Comparison of ENCODE assay signal across 22 cellular contexts in the genomic region with DNA sequence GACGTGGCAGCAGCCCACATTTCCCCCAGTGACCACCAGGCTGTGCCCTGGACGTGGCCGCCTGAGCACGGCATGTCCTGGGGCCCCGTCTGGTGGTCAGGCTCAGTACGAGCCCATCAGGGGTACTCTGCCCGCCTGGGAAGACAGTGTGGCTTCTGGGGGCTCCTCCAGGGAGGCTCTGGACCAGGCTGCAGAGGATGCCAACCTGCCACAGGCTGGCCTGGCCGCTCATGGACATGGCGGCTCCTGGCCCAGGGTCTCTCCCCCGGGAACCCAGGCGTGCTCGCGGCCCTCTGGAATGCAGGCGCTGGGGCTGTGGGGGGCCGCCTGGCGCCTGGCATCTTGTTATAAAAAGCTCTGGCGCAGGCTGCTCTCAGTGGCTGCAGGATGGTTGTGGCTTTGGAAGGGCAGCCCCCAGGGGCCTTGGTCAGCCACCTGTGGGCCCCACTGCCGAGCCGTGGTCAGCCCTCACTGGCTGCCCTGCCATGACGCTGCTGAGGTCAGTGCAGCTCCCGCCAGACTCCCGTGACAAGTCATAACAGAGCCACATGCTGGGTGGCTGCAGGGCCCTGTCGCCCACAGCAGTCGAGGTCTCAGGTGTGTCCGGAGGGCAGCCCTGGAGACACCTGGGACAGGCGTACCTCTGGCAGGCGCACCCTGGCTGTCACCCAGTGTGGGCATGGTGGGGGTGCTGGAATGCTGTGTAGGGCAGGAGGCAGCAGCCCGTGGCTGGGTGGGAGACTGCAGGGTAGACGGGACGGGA. TPM values are rescaled to one million over a fixed set of nuclear protein-coding genes. Genes with fewer than 3 reads are reported as not detected.
DNase-seq lines count a peak whose midpoint lies in the region; ATAC-seq lines count a peak whose summit lies in the region.
"Had no signal": no experiment of that assay in that cellular context is flagged by ENCODE, and none has a peak within 500 bp of the region (broad histone marks: within the 10 kb centered on the region; RNA-seq: fewer than 3 reads in every experiment).

No MANE protein-coding gene starts in this region.

- no peaks in the 10 kb centered on the region for H3K27me3 Mint-ChIP-seq in T-helper 17 cell
- no peaks in the 10 kb centered on the region for H3K27me3 Mint-ChIP-seq in activated T-cell treated with anti-CD3 and anti-CD28 coated beads, Interleukin-2, amount 50 U/mL, for 24 hours
- H3K27me3 Mint-ChIP-seq: central memory CD8-positive, alpha-beta T cell; stimulated activated naive CD8-positive, alpha-beta T cell treated with anti-CD3 and anti-CD28 coated beads, Interleukin-15, amount 100 ng/mL, for 72 hours had no signal

- peak overlapping the region; percentile 19 for H3K4me3 Mint-ChIP-seq in T-helper 17 cell
- H3K4me3 Mint-ChIP-seq in activated T-cell treated with anti-CD3 and anti-CD28 coated beads, Interleukin-2, amount 50 U/mL, for 24 hours = no peak overlapping the region
- H3K4me3 Mint-ChIP-seq: CD14-positive monocyte; central memory CD8-positive, alpha-beta T cell; natural killer cell; stimulated activated naive CD8-positive, alpha-beta T cell treated with anti-CD3 and anti-CD28 coated beads, Interleukin-15, amount 100 ng/mL, for 72 hours had no signal

- H3K27ac Mint-ChIP-seq in T-helper 17 cell = no peak overlapping the region
- no peak overlapping the region for H3K27ac Mint-ChIP-seq in activated T-cell treated with anti-CD3 and anti-CD28 coated beads, Interleukin-2, amount 50 U/mL, for 24 hours
- H3K27ac Mint-ChIP-seq: CD14-positive monocyte; natural killer cell; stimulated activated naive CD8-positive, alpha-beta T cell treated with anti-CD3 and anti-CD28 coated beads, Interleukin-15, amount 100 ng/mL, for 72 hours had no signal

- DNase-seq in ACHN (peak; percentile 37), T-helper 17 cell (no peak), myocyte (ENCODE audit: low read depth) (peak; percentile 89), NCI-H1436 treated with DMSO at 0.1 percent for 48 hours (lab: John Stamatoyannopoulos, UW) (no peak)
- no peak for DNase-seq in activated CD4-positive, CD25-positive, alpha-beta regulatory T cell (lab: John Stamatoyannopoulos, UW)
- no peak for DNase-seq in activated T-cell treated with anti-CD3 and anti-CD28 coated beads, Interleukin-2, amount 50 U/mL, for 24 hours
- DNase-seq: activated effector memory CD4-positive, alpha-beta T cell treated with Interleukin-2 at 50 U/mL for 16 hours; adrenal gland; DMS 273 treated with DMSO at 0.1 percent for 48 hours; effector CD8-positive, alpha-beta T cell; heart right ventricle; MV-4-11; natural killer cell; NCI-H2081 treated with DMSO at 0.1 percent for 48 hours; NCI-H524; SHP77 treated with DMSO at 0.1 percent for 48 hours; stimulated activated naive CD8-positive, alpha-beta T cell treated with anti-CD3 and anti-CD28 coated beads, Interleukin-15, amount 100 ng/mL, for 72 hours; T-helper 2 cell; uterus had no signal

- H3K4me1 Mint-ChIP-seq in T-helper 17 cell = no peaks in the 10 kb centered on the region
- peaks cover 2% of the 10 kb centered on the region for H3K4me1 Mint-ChIP-seq in activated T-cell treated with anti-CD3 and anti-CD28 coated beads, Interleukin-2, amount 50 U/mL, for 24 hours (ENCODE audit: low read depth)
- H3K4me1 Mint-ChIP-seq: CD14-positive monocyte; central memory CD8-positive, alpha-beta T cell; natural killer cell had no signal

- no peak for ATAC-seq in T-helper 17 cell
- ATAC-seq: A549, natural killer cell had no signal

- no peaks in the 10 kb centered on the region for H3K36me3 Mint-ChIP-seq in T-helper 17 cell (ENCODE audit: low read depth)
- H3K36me3 Mint-ChIP-seq in activated T-cell treated with anti-CD3 and anti-CD28 coated beads, Interleukin-2, amount 50 U/mL, for 24 hours (ENCODE audit: low read depth) = no peaks in the 10 kb centered on the region
- H3K36me3 Mint-ChIP-seq: natural killer cell had no signal

- in situ Hi-C loops in ACHN (cut with HindIII; ENCODE audit: low pct_ligation_motif_present, low pct_unique_long_range_greater_than_20kb, low sequenced_read_pairs) = no loop called here

- no peaks in the 10 kb centered on the region for H3K9me3 Mint-ChIP-seq in activated T-cell treated with anti-CD3 and anti-CD28 coated beads, Interleukin-2, amount 50 U/mL, for 24 hours
- H3K9me3 Mint-ChIP-seq: CD14-positive monocyte; central memory CD8-positive, alpha-beta T cell; natural killer cell; stimulated activated naive CD8-positive, alpha-beta T cell treated with anti-CD3 and anti-CD28 coated beads, Interleukin-15, amount 100 ng/mL, for 72 hours had no signal

- no peaks in the 10 kb centered on the region for H3K9me3 ChIP-seq in T-helper 17 cell (ENCODE audit: control insufficient read depth, low read length, poor library complexity, severe bottlenecking)
- H3K9me3 ChIP-seq: A549, adrenal gland, heart right ventricle, uterus had no signal

RNA-seq across cellular contexts. Expression of a gene that starts 15.0 kb away (rescaled TPM):
- total RNA-seq in T-helper 17 cell (10 to 100 TPM; 20.9 to 21.1 TPM), myocyte (50.0 and 61.8 TPM in 2 replicates)
- polyA plus RNA-seq in myocyte (2012) = 47.5 TPM

RNA-seq across cellular contexts. Expression of a gene that starts 15.4 kb away (rescaled TPM):
- 10 to 100 TPM; 12.9 to 13.5 TPM for total RNA-seq in T-helper 17 cell
- total RNA-seq in myocyte = 9.4 and 10.5 TPM in 2 replicates
- 4.8 TPM for polyA plus RNA-seq in myocyte (2012)

RNA-seq across cellular contexts. Expression of a gene that starts 23.8 kb away (rescaled TPM):
- total RNA-seq in T-helper 17 cell (1 to 10 TPM; 2.6 to 3.1 TPM), myocyte (7.3 and 9.8 TPM in 2 replicates)
- 9.3 TPM for polyA plus RNA-seq in myocyte (2012)
- polyA plus RNA-seq: CD14-positive monocyte had no signal

RNA-seq across cellular contexts. Expression of a gene that starts 29.8 kb away (rescaled TPM):
- total RNA-seq in T-helper 17 cell (10 to 100 TPM; 55.6 to 77.5 TPM), myocyte (99.4 and 105 TPM in 2 replicates)
- polyA plus RNA-seq in myocyte (2012) = 69.7 TPM

RNA-seq across cellular contexts. Expression of a gene that starts 30.2 kb away (rescaled TPM):
- total RNA-seq in T-helper 17 cell (10 to 100 TPM; 38.1 to 40.1 TPM), myocyte (21.8 and 29.7 TPM in 2 replicates)
- polyA plus RNA-seq in myocyte (2012) = 25.3 TPM

Comparison
In these comparisons a context has a peak if more than half of its experiments do, and no peak if none do; other contexts are left out.
1. DNase-seq: peak in ACHN (single experiment) and myocyte (single experiment); none in T-helper 17 cell (0 of 3), NCI-H1436 treated with DMSO at 0.1 percent for 48 hours (single experiment), activated CD4-positive, CD25-positive, alpha-beta regulatory T cell (0 of 4) and activated T-cell treated with anti-CD3 and anti-CD28 coated beads, Interleukin-2, amount 50 U/mL, for 24 hours (single experiment).